14 cellular contexts compared by ENCODE assay signal in the genomic region with DNA sequence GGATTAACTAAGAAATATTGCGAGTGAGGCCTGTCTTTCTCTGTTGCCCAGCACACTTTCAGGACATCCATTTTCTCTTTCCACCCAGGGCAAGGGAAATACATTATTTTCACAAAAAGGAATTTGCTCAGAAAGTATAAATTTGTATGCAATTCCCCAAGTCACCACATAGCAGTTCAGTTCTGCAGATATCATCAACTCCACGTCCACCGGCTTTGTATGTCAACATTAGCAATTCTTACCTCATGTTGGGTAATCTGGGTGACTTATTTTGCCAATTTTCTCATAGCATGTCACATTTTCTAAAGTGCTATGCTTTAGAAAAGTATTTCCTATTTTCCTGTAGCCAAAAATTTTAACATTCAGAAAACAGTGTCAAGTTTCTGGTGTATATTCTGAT.
DNase-seq lines count a peak whose midpoint lies in the region; FAIRE-seq and TF ChIP-seq lines count a peak whose summit lies in the region.
"Had no signal": no experiment of that assay in that cellular context is flagged by ENCODE, and none has a peak within 500 bp of the region (broad histone marks: within the 10 kb centered on the region; RNA-seq: fewer than 3 reads in every experiment).

No MANE protein-coding gene starts in this region.

- FAIRE-seq in keratinocyte (lab: Jason Lieb, UNC): no peak
- FAIRE-seq: K562 had no signal

- H3K27me3 ChIP-seq in AG04450 (ENCODE audit: control insufficient read depth, insufficient read depth, low read length) (no peaks in the 10 kb centered on the region), adipocyte (replicated peaks; ENCODE audit: control insufficient read depth, insufficient read depth, low read length) (peaks cover 3% of the 10 kb centered on the region), keratinocyte (ENCODE audit: control insufficient read depth, extremely low read depth, insufficient read depth, low read length) (no peaks in the 10 kb centered on the region)
- no peaks in the 10 kb centered on the region for H3K27me3 ChIP-seq in effector memory CD4-positive, alpha-beta T cell (replicated peaks; ENCODE audit: control insufficient read depth, insufficient read depth, low read length, poor library complexity, severe bottlenecking)
- H3K27me3 ChIP-seq: heart left ventricle, spleen had no signal

- peaks cover 3% of the 10 kb centered on the region; the same call in 1 of the 2 replicates for H3K9me3 ChIP-seq in AG04450 (ENCODE audit: control insufficient read depth, insufficient read depth, low read length)
- H3K9me3 ChIP-seq in adipocyte (ENCODE audit: control insufficient read depth, low read length): no peaks in the 10 kb centered on the region
- H3K9me3 ChIP-seq in keratinocyte (ENCODE audit: control insufficient read depth, low read depth, low read length): no peaks in the 10 kb centered on the region
- H3K9me3 ChIP-seq in effector memory CD4-positive, alpha-beta T cell (ENCODE audit: control insufficient read depth, low read length): no peaks in the 10 kb centered on the region
- H3K9me3 ChIP-seq: heart left ventricle, spleen had no signal

- H3K4me3 ChIP-seq in AG04450 (ENCODE audit: low read depth, low read length) (no peak overlapping the region), adipocyte (ENCODE audit: low read length) (peak overlapping the region; percentile 26), keratinocyte (ENCODE audit: control insufficient read depth in 2 of 3, extremely low read depth in 1 of 3, insufficient read depth in 2 of 3, low read depth in 1 of 3, low read length in 3 of 3) (no peak overlapping the region)
- H3K4me3 ChIP-seq in effector memory CD4-positive, alpha-beta T cell (ENCODE audit: insufficient read depth, low read depth, low read length, poor library complexity, severe bottlenecking): no peak overlapping the region
- H3K4me3 ChIP-seq: heart left ventricle, K562, spleen had no signal

- POLR2A ChIA-PET in AG04450 (lab: Yijun Ruan, JAX): no interaction called here
- POLR2A ChIA-PET in HEK293T (lab: Yijun Ruan, JAX): no interaction called here

- H3K4me1 ChIP-seq in adipocyte (ENCODE audit: control insufficient read depth, insufficient read depth, low read length): peaks cover 19% of the 10 kb centered on the region
- H3K4me1 ChIP-seq in keratinocyte (ENCODE audit: control insufficient read depth, extremely low read depth, insufficient read depth, low read length): peaks cover 3% of the 10 kb centered on the region
- H3K4me1 ChIP-seq in effector memory CD4-positive, alpha-beta T cell (ENCODE audit: control insufficient read depth, insufficient read depth, low read length, poor library complexity, severe bottlenecking): no peaks in the 10 kb centered on the region
- H3K4me1 ChIP-seq: heart left ventricle, spleen had no signal

- CTCF ChIA-PET in AG04450 (lab: Charles Lee): interaction anchor here (0.8 to 1.1 kb wide), 2 partner anchors 12 to 103 kb away, joined by 3 read pairs; no protein-coding TSS in a partner anchor
- CTCF ChIA-PET in HEK293T (lab: Yijun Ruan, JAX): interaction anchor here (0.6 kb wide), 1 partner anchor 1612 kb away, joined by 3 read pairs; no protein-coding TSS in a partner anchor

- H3K9ac ChIP-seq in adipocyte (ENCODE audit: low read length): no peak overlapping the region
- no peak overlapping the region for H3K9ac ChIP-seq in keratinocyte (ENCODE audit: control insufficient read depth, extremely low read depth, insufficient read depth, low read length)

- peak; percentile 15 for DNase-seq in AG04450 (ENCODE audit: low read depth, low spot score)
- DNase-seq in HEK293T (ENCODE audit: extremely low spot score): peak; percentile 13
- DNase-seq in adipocyte (ENCODE audit: low read depth): peak; percentile 94
- DNase-seq in keratinocyte (ENCODE audit: low read depth, low spot score): no peak
- DNase-seq in NCI-H526 (lab: John Stamatoyannopoulos, UW): no peak
- no peak for DNase-seq in NCI-H446 treated with DMSO at 0.1 percent for 48 hours (lab: John Stamatoyannopoulos, UW)
- DNase-seq in effector memory CD4-positive, alpha-beta T cell: no peak
- DNase-seq in T-helper 1 cell: no peak
- DNase-seq: CD4-positive, CD25-positive, alpha-beta regulatory T cell; heart left ventricle; midbrain; spleen; T-cell had no signal

- H3K9me1 ChIP-seq in keratinocyte (ENCODE audit: control insufficient read depth, extremely low read depth, insufficient read depth, low read length): no peaks in the 10 kb centered on the region

- dilution Hi-C loops in keratinocyte (cut with MboI; ENCODE audit: extremely low pct_ligation_motif_present, low sequenced_read_pairs): no loop called here

- no peak overlapping the region for H2AFZ ChIP-seq in keratinocyte (ENCODE audit: control insufficient read depth, low read length)

- H3K27ac ChIP-seq in AG04450 (ENCODE audit: low read depth, low read length) (no peak overlapping the region), keratinocyte (ENCODE audit: control insufficient read depth, insufficient read depth, low read length) (no peak overlapping the region)
- H3K27ac ChIP-seq in effector memory CD4-positive, alpha-beta T cell (ENCODE audit: insufficient read depth, low read length, poor library complexity, severe bottlenecking): no peak overlapping the region
- H3K27ac ChIP-seq: heart left ventricle, spleen had no signal

- no peaks in the 10 kb centered on the region for H4K20me1 ChIP-seq in keratinocyte (ENCODE audit: control insufficient read depth, extremely low read depth, insufficient read depth, low read length)

- H3K36me3 ChIP-seq in adipocyte (ENCODE audit: control insufficient read depth, insufficient read depth, low read length, severe bottlenecking) (no peaks in the 10 kb centered on the region), keratinocyte (ENCODE audit: control insufficient read depth in 2 of 2, extremely low read depth in 1 of 2, insufficient read depth in 2 of 2, low read length in 2 of 2) (no peaks in the 10 kb centered on the region)
- no peaks in the 10 kb centered on the region for H3K36me3 ChIP-seq in effector memory CD4-positive, alpha-beta T cell (ENCODE audit: control insufficient read depth, insufficient read depth, low read length)
- H3K36me3 ChIP-seq: heart left ventricle, spleen had no signal

- peak; percentile 54 for TF ChIP-seq CTCF in AG04450 (IDR thresholded peaks at IDR 0.05; ENCODE audit: low read depth, low read length)
- peak in 2 of 3 experiments; percentile 10 to 33 for TF ChIP-seq CTCF in keratinocyte (optimal IDR thresholded peaks at IDR 0.05 in 1 of 3, IDR thresholded peaks at IDR 0.05 in 1 of 3, conservative IDR thresholded peaks at IDR 0.05 in 1 of 3; ENCODE audit: extremely low read depth in 1 of 3, insufficient read depth in 2 of 3, low read length in 3 of 3)

- no peak overlapping the region for H3K4me2 ChIP-seq in keratinocyte (ENCODE audit: control insufficient read depth, extremely low read depth, insufficient read depth, low read depth, low read length)

- H3K79me2 ChIP-seq in keratinocyte (ENCODE audit: control insufficient read depth, insufficient read depth, low read length): no peaks in the 10 kb centered on the region

TF ChIP-seq in HEK293T, 16 proteins besides CTCF, POLR2A, EP300 and RAD21:
- TF ChIP-seq, protein P1, sequence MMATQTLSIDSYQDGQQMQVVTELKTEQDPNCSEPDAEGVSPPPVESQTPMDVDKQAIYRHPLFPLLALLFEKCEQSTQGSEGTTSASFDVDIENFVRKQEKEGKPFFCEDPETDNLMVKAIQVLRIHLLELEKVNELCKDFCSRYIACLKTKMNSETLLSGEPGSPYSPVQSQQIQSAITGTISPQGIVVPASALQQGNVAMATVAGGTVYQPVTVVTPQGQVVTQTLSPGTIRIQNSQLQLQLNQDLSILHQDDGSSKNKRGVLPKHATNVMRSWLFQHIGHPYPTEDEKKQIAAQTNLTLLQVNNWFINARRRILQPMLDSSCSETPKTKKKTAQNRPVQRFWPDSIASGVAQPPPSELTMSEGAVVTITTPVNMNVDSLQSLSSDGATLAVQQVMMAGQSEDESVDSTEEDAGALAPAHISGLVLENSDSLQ (IDR thresholded peaks at IDR 0.05): no peak
- no peak for TF ChIP-seq TARDBP (IDR thresholded peaks at IDR 0.05)
- TF ChIP-seq ARNT (IDR thresholded peaks at IDR 0.05): no peak
- no peak for TF ChIP-seq HDGF (IDR thresholded peaks at IDR 0.05; ENCODE audit: borderline replicate concordance)
- no peak for TF ChIP-seq NFRKB (IDR thresholded peaks at IDR 0.05)
- no peak for TF ChIP-seq L3MBTL2 (conservative IDR thresholded peaks at IDR 0.05)
- TF ChIP-seq FOXA1 (IDR thresholded peaks at IDR 0.05): no peak
- no peak for TF ChIP-seq FOXM1 (IDR thresholded peaks at IDR 0.05; ENCODE audit: borderline replicate concordance)
- TF ChIP-seq ZNF384 (IDR thresholded peaks at IDR 0.05): no peak
- no peak for TF ChIP-seq SP1 (IDR thresholded peaks at IDR 0.05)

Comparison
In these comparisons a context has a peak if more than half of its experiments do, and no peak if none do; other contexts are left out.
1. DNase-seq: peak in AG04450 (single experiment), HEK293T (single experiment) and adipocyte (single experiment); none in keratinocyte (single experiment), NCI-H526 (0 of 2), NCI-H446 treated with DMSO at 0.1 percent for 48 hours (single experiment), effector memory CD4-positive, alpha-beta T cell (0 of 3) and T-helper 1 cell (0 of 5).